In genomic region chr13:66074018-66074615, GRCh38 we compare ENCODE assay signal across 25 cellular contexts.
"Had no signal": no experiment of that assay in that cellular context is flagged by ENCODE, and none has a peak within 500 bp of the region (broad histone marks: within the 10 kb centered on the region; RNA-seq: fewer than 3 reads in every experiment).

No MANE protein-coding gene starts in this region.

- H3K4me1 Mint-ChIP-seq: naive thymus-derived CD4-positive, alpha-beta T cell; nephron; stimulated activated naive CD8-positive, alpha-beta T cell treated with anti-CD3 and anti-CD28 coated beads, Interleukin-15, amount 100 ng/mL, for 72 hours had no signal

- H3K27ac ChIP-seq: coronary artery, prostate gland, right atrium auricular region, suprapubic skin, transverse colon, vagina had no signal

- H3K4me3 Mint-ChIP-seq: naive thymus-derived CD4-positive, alpha-beta T cell; nephron; stimulated activated naive CD8-positive, alpha-beta T cell treated with anti-CD3 and anti-CD28 coated beads, Interleukin-15, amount 100 ng/mL, for 72 hours had no signal

- H3K27me3 Mint-ChIP-seq: naive thymus-derived CD4-positive, alpha-beta T cell; stimulated activated naive CD8-positive, alpha-beta T cell treated with anti-CD3 and anti-CD28 coated beads, Interleukin-15, amount 100 ng/mL, for 72 hours had no signal

- DNase-seq: dermis blood vessel endothelial cell; effector memory CD4-positive, alpha-beta T cell; hypothalamus; kidney; mammary epithelial cell; mesendoderm; midbrain; naive thymus-derived CD4-positive, alpha-beta T cell; nucleus accumbens; stimulated activated CD4-positive, alpha-beta T cell treated with anti-CD3 and anti-CD28 coated beads, Interleukin-12 subunit alpha, Interleukin-12 subunit beta, amount 100 ng/mL, for 4 hours; stimulated activated CD4-positive, alpha-beta T cell treated with anti-CD3 and anti-CD28 coated beads, Interleukin-1b, Interleukin-23, amount 100 ng/mL, for 48 hours; stimulated activated CD4-positive, alpha-beta T cell treated with anti-CD3 and anti-CD28 coated beads, Interleukin-4, amount 100 ng/mL, for 1 hour; stimulated activated CD8-positive, alpha-beta memory T cell treated with anti-CD3 and anti-CD28 coated beads, Interleukin-4, amount 100 ng/mL, for 48 hours; stimulated activated naive CD4-positive, alpha-beta T cell; stimulated activated naive CD8-positive, alpha-beta T cell treated with anti-CD3 and anti-CD28 coated beads, Interleukin-15, amount 100 ng/mL, for 72 hours; transverse colon had no signal

- ATAC-seq: left lobe of liver; naive thymus-derived CD4-positive, alpha-beta T cell; sciatic nerve; stimulated activated naive CD8-positive, alpha-beta T cell treated with anti-CD3 and anti-CD28 coated beads, Interleukin-15, amount 100 ng/mL, for 72 hours had no signal

- H3K4me3 ChIP-seq: coronary artery, prostate gland, right atrium auricular region, smooth muscle cell, suprapubic skin, transverse colon, vagina had no signal

- H3K4me2 ChIP-seq: smooth muscle cell had no signal

- H3K9me3 ChIP-seq: prostate gland, right atrium auricular region, suprapubic skin, transverse colon, vagina had no signal

- H3K36me3 ChIP-seq: prostate gland, right atrium auricular region, suprapubic skin, transverse colon, vagina had no signal

- H3K27me3 ChIP-seq: right atrium auricular region, suprapubic skin, transverse colon, vagina had no signal

- H3K4me1 ChIP-seq: prostate gland, right atrium auricular region, suprapubic skin, transverse colon, vagina had no signal

- H3K9me3 Mint-ChIP-seq: nephron had no signal

- H3K27ac Mint-ChIP-seq: naive thymus-derived CD4-positive, alpha-beta T cell; nephron; stimulated activated naive CD8-positive, alpha-beta T cell treated with anti-CD3 and anti-CD28 coated beads, Interleukin-15, amount 100 ng/mL, for 72 hours had no signal

- H3K36me3 Mint-ChIP-seq: naive thymus-derived CD4-positive, alpha-beta T cell had no signal
